Comparison of ENCODE assay signal across 18 cellular contexts in the genomic region with DNA sequence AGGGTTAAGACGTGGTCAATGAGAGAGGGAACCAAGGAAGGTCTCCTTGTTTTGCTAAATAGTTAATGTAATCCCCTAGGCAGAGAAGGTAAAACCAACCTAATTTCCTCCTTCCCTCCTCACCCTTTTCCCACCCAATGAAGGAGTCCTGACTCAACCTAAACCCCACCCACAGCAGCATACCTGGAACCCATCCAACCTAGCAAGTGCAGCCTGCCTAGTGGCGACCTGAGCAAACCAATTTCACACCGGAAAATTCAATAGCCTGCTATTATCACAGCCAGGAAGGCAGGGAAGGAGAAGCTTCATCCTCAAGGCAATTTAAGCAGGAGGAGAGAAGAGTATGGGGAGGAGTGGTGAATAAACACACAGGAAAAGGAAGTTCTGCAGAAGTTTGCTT. TPM values are rescaled to one million over a fixed set of nuclear protein-coding genes. Genes with fewer than 3 reads are reported as not detected.
A peak's percentile ranks its signal among the peaks of the same experiment; 100 is the strongest.
DNase-seq lines count a peak whose midpoint lies in the region; ATAC-seq and TF ChIP-seq lines count a peak whose summit lies in the region.
"Had no signal": no experiment of that assay in that cellular context is flagged by ENCODE, and none has a peak within 500 bp of the region (broad histone marks: within the 10 kb centered on the region; RNA-seq: fewer than 3 reads in every experiment).

No MANE protein-coding gene starts in this region.

- H3K27me3 ChIP-seq in thyroid gland (no peaks in the 10 kb centered on the region), psoas muscle (ENCODE audit: insufficient read depth in 3 of 3, low read length in 2 of 3) (no peaks in the 10 kb centered on the region)
- H3K27me3 ChIP-seq: gastroesophageal sphincter, upper lobe of right lung had no signal

- H3K27ac ChIP-seq in thyroid gland (no peak overlapping the region), psoas muscle (no peak overlapping the region)
- H3K27ac ChIP-seq: coronary artery, gastroesophageal sphincter, left ventricle myocardium inferior, neural progenitor cell, skin epidermis, upper lobe of right lung had no signal

- DNase-seq in NCI-H2107 treated with DMSO at 0.1 percent for 48 hours (lab: John Stamatoyannopoulos, UW; ENCODE audit: unreplicated experiment), result peak; percentile 11
- DNase-seq in NCI-H2107 (lab: John Stamatoyannopoulos, UW), result no peak
- peak; percentile 64 for DNase-seq in NCI-H2227 (lab: John Stamatoyannopoulos, UW; ENCODE audit: unreplicated experiment)
- DNase-seq in epithelial cell of proximal tubule (ENCODE audit: low read depth), result no peak
- DNase-seq in thyroid gland, result peak; percentile 18 to 47
- no peak for DNase-seq in psoas muscle
- no peak for DNase-seq in NCI-H524 treated with DMSO at 0.1 percent for 48 hours (lab: John Stamatoyannopoulos, UW)
- DNase-seq: activated CD8-positive, alpha-beta memory T cell treated with anti-CD3 and anti-CD28 coated beads for 24 hours; activated naive CD8-positive, alpha-beta T cell treated with anti-CD3 and anti-CD28 coated beads for 36 hours; left ventricle myocardium inferior; MV-4-11; T-helper 17 cell; upper lobe of right lung had no signal

- H3K4me3 ChIP-seq in epithelial cell of proximal tubule (ENCODE audit: low read depth, low read length) (no peak overlapping the region), thyroid gland (replicated peaks in 1 of 3) (no peak overlapping the region), psoas muscle (no peak overlapping the region)
- H3K4me3 ChIP-seq: coronary artery, gastroesophageal sphincter, left ventricle myocardium inferior, neural progenitor cell, skin epidermis, upper lobe of right lung had no signal

- TF ChIP-seq POLR2A in thyroid gland (IDR thresholded peaks at IDR 0.05), result no peak

- peak; percentile 10 for TF ChIP-seq CTCF in epithelial cell of proximal tubule (conservative IDR thresholded peaks at IDR 0.05; ENCODE audit: low read depth, low read length)
- no peak for TF ChIP-seq CTCF in thyroid gland (IDR thresholded peaks at IDR 0.05)
- no peak for TF ChIP-seq CTCF in psoas muscle (IDR thresholded peaks at IDR 0.05)

- H3K4me1 ChIP-seq in thyroid gland (no peaks in the 10 kb centered on the region), psoas muscle (no peaks in the 10 kb centered on the region)
- H3K4me1 ChIP-seq: gastroesophageal sphincter, left ventricle myocardium inferior, upper lobe of right lung had no signal

- no peak for ATAC-seq in psoas muscle
- ATAC-seq in HG02610 (IDR thresholded peaks at IDR 0.05; ENCODE audit: unreplicated experiment), result no peak
- ATAC-seq: gastroesophageal sphincter, T-helper 17 cell, upper lobe of right lung had no signal

- no peaks in the 10 kb centered on the region for H3K9me3 ChIP-seq in thyroid gland
- H3K9me3 ChIP-seq in psoas muscle, result no peaks in the 10 kb centered on the region
- H3K9me3 ChIP-seq: gastroesophageal sphincter, left ventricle myocardium inferior, upper lobe of right lung had no signal

- WGBS in thyroid gland, 2 donors, result 44 to 66% methylated on average over 3 of the region's 3 CpGs
- WGBS in psoas muscle, 3 donors, result 24 to 33% (median 25%) methylated on average over 3 of the region's 3 CpGs

- intact Hi-C loops in thyroid gland (cut with DNase I), result no loop called here
- intact Hi-C loops in psoas muscle (cut with DNase I), result no loop called here

- no peaks in the 10 kb centered on the region for H3K36me3 ChIP-seq in thyroid gland
- no peaks in the 10 kb centered on the region for H3K36me3 ChIP-seq in psoas muscle (ENCODE audit: insufficient read depth in 1 of 2, low read depth in 1 of 2)
- H3K36me3 ChIP-seq: neural progenitor cell, upper lobe of right lung had no signal

RNA-seq across cellular contexts. Expression of a gene that starts 46.9 kb away (rescaled TPM):
- total RNA-seq in epithelial cell of proximal tubule (15.0 and 19.1 TPM in 2 replicates), thyroid gland (100 to 1,000 TPM in 1 of 4 donors, 10 to 100 TPM in 3; 41.0 to 110 (median 53.6) TPM), psoas muscle (10 to 100 TPM; 21.6 to 29.6 (median 24.1) TPM)
- 10 to 100 TPM; 15.6 to 29.8 (median 22.2) TPM for polyA plus RNA-seq in psoas muscle

Comparison
In these comparisons a context has a peak if more than half of its experiments do, and no peak if none do; other contexts are left out.
1. DNase-seq: peak in NCI-H2107 treated with DMSO at 0.1 percent for 48 hours (single experiment), NCI-H2227 (single experiment) and thyroid gland (2 of 2); none in NCI-H2107 (single experiment), epithelial cell of proximal tubule (single experiment), psoas muscle (0 of 2) and NCI-H524 treated with DMSO at 0.1 percent for 48 hours (single experiment).